In genomic region chr5:73596705-73597328, GRCh38 we compare ENCODE assay signal across 8 cellular contexts. TPM values are rescaled to one million over a fixed set of nuclear protein-coding genes. Genes with fewer than 3 reads are reported as not detected.
DNase-seq lines count a peak whose midpoint lies in the region; ATAC-seq, FAIRE-seq and TF ChIP-seq lines count a peak whose summit lies in the region.

No MANE protein-coding gene starts in this region.

- no peak for FAIRE-seq in A549 (lab: Jason Lieb, UNC)
- peak; percentile 71 for FAIRE-seq in G401.6 (lab: Jason Lieb, UNC)
- FAIRE-seq in GM12892 (lab: Jason Lieb, UNC), result no peak

- no peaks in the 10 kb centered on the region for H3K36me3 ChIP-seq in prostate gland
- H3K36me3 ChIP-seq in naive thymus-derived CD4-positive, alpha-beta T cell (ENCODE audit: control insufficient read depth in 2 of 3, insufficient read depth in 3 of 3, low read length in 3 of 3), result no peaks in the 10 kb centered on the region

- peaks cover 23% of the 10 kb centered on the region for H3K4me1 ChIP-seq in A549
- H3K4me1 ChIP-seq in prostate gland (replicated peaks), result no peaks in the 10 kb centered on the region
- no peaks in the 10 kb centered on the region for H3K4me1 ChIP-seq in naive thymus-derived CD4-positive, alpha-beta T cell (ENCODE audit: control insufficient read depth in 2 of 2, insufficient read depth in 2 of 2, low read length in 2 of 2)

- TF ChIP-seq POLR2A in A549 (IDR thresholded peaks at IDR 0.05; ENCODE audit: low read length) (no peak), prostate gland (IDR thresholded peaks at IDR 0.05) (no peak), GM12892 (IDR thresholded peaks at IDR 0.05; ENCODE audit: low read depth, low read length) (no peak)

- H3K36me3 Mint-ChIP-seq in naive thymus-derived CD4-positive, alpha-beta T cell, result peaks cover 0 to 3% (median 0%) of the 10 kb centered on the region in 5 donors

- H3K4me2 ChIP-seq in A549, result no peak overlapping the region

- peak; percentile 41 to 53; a peak in 4 of 5 replicates for TF ChIP-seq RAD21 in A549 (conservative IDR thresholded peaks at IDR 0.05 in 1 of 2, IDR thresholded peaks at IDR 0.05 in 1 of 2)

- ATAC-seq in A549, result peak; percentile 80 to 92; a peak in 5 of 6 replicates
- ATAC-seq in naive thymus-derived CD4-positive, alpha-beta T cell, result no peak

- DNase-seq in A549 (ENCODE audit: low read depth in 1 of 2, low spot score in 1 of 2), result peak; percentile 40 to 78
- peak; percentile 2 for DNase-seq in NCI-H526 treated with DMSO at 0.1 percent for 48 hours (lab: John Stamatoyannopoulos, UW)
- peak; percentile 72 for DNase-seq in dermis blood vessel endothelial cell
- peak; percentile 19 for DNase-seq in prostate gland (ENCODE audit: low spot score)
- DNase-seq in naive thymus-derived CD4-positive, alpha-beta T cell, result no peak
- DNase-seq in GM12892 (ENCODE audit: insufficient read length), result no peak
- DNase-seq in NCI-H226, result no peak

- intact Hi-C loops in prostate gland (cut with DNase I), result no loop called here
- intact Hi-C loops in naive thymus-derived CD4-positive, alpha-beta T cell (cut with micrococcal nuclease), result loop anchor here in 1 of 2 donors (2.0 kb wide), 1 partner anchor 78 kb away; no protein-coding TSS in a partner anchor

- H3K9me3 ChIP-seq in A549, result peaks cover 2% of the 10 kb centered on the region; the same call in 1 of the 3 replicates
- H3K9me3 ChIP-seq in prostate gland, result no peaks in the 10 kb centered on the region
- H3K9me3 ChIP-seq in naive thymus-derived CD4-positive, alpha-beta T cell (ENCODE audit: control insufficient read depth in 2 of 3, low read length in 3 of 3), result no peaks in the 10 kb centered on the region

- H3K27ac ChIP-seq in A549, result no peak overlapping the region
- no peak overlapping the region for H3K27ac ChIP-seq in prostate gland
- no peak overlapping the region for H3K27ac ChIP-seq in naive thymus-derived CD4-positive, alpha-beta T cell (ENCODE audit: low read depth, low read length)

- no peaks in the 10 kb centered on the region for H3K4me1 Mint-ChIP-seq in naive thymus-derived CD4-positive, alpha-beta T cell

- peaks cover 0 to 4% (median 3%) of the 10 kb centered on the region in 11 donors for H3K9me3 Mint-ChIP-seq in naive thymus-derived CD4-positive, alpha-beta T cell

- TF ChIP-seq CTCF in A549 (IDR thresholded peaks at IDR 0.05) (peak; percentile 68), prostate gland (IDR thresholded peaks at IDR 0.05) (peak in 3 of 4 experiments; percentile 6 to 43 (median 37))

- no peak overlapping the region for H3K4me3 Mint-ChIP-seq in naive thymus-derived CD4-positive, alpha-beta T cell

- H3K27ac Mint-ChIP-seq in naive thymus-derived CD4-positive, alpha-beta T cell, result no peak overlapping the region

- no peak overlapping the region for H3K4me3 ChIP-seq in A549
- no peak overlapping the region for H3K4me3 ChIP-seq in prostate gland
- no peak overlapping the region for H3K4me3 ChIP-seq in naive thymus-derived CD4-positive, alpha-beta T cell (ENCODE audit: low read length)

- POLR2A ChIA-PET in A549 (lab: Yijun Ruan, JAX), result interaction anchor here (1.7 kb wide), 1 partner anchor 29 kb away, joined by 3 read pairs; the partner anchor contains the start of gene ARHGEF28
- POLR2A ChIA-PET in naive thymus-derived CD4-positive, alpha-beta T cell (lab: Charles Lee), result no interaction called here

- no peaks in the 10 kb centered on the region for H3K27me3 ChIP-seq in prostate gland (replicated peaks; ENCODE audit: insufficient read depth)
- no peaks in the 10 kb centered on the region for H3K27me3 ChIP-seq in naive thymus-derived CD4-positive, alpha-beta T cell (ENCODE audit: control insufficient read depth in 2 of 2, insufficient read depth in 2 of 2, low read length in 2 of 2)

- CTCF ChIA-PET in A549 (lab: Yijun Ruan, JAX), result interaction anchor here (0.7 to 6.1 kb wide), 23 partner anchors 11 to 330 kb away, joined by 3 to 50 read pairs (median 3); no protein-coding TSS in a partner anchor
- CTCF ChIA-PET in naive thymus-derived CD4-positive, alpha-beta T cell (lab: Charles Lee), result interaction anchor here (0.9 kb wide), 1 partner anchor 196 kb away, joined by 4 read pairs; no protein-coding TSS in a partner anchor

- TF ChIP-seq EP300 in A549 (IDR thresholded peaks at IDR 0.05), result no peak

- peaks cover 2 to 24% (median 13%) of the 10 kb centered on the region in 5 donors for H3K27me3 Mint-ChIP-seq in naive thymus-derived CD4-positive, alpha-beta T cell

TF ChIP-seq in A549, 52 proteins besides CTCF, POLR2A, EP300 and RAD21:
- TF ChIP-seq ZSCAN20 (CRISPR knock-in tag; IDR thresholded peaks at IDR 0.05) (no peak), SMC3 (IDR thresholded peaks at IDR 0.05) (peak; percentile 56; the same call in 2 of the 3 replicates), FOXS1 (CRISPR knock-in tag; IDR thresholded peaks at IDR 0.05) (no peak), PBX3 (IDR thresholded peaks at IDR 0.05) (no peak), FOSL2 (IDR thresholded peaks at IDR 0.05) (no peak), FOSL2 (CRISPR knock-in tag; IDR thresholded peaks at IDR 0.05) (no peak), TP53 (CRISPR knock-in tag; IDR thresholded peaks at IDR 0.05) (no peak), POLR2AphosphoS2 (conservative IDR thresholded peaks at IDR 0.05; ENCODE audit: low read length) (no peak), ESRRA (IDR thresholded peaks at IDR 0.05; ENCODE audit: borderline replicate concordance, low read length) (no peak), EHMT2 (IDR thresholded peaks at IDR 0.05; ENCODE audit: low read depth) (0 out of 2 replicates have a peak, but pooled peaks have one; percentile 66)
TF ChIP-seq in A549: peak in this region for 2.

RNA-seq across cellular contexts. Expression of gene ARHGEF28, which starts 29.2 kb away (rescaled TPM):
- polyA plus RNA-seq in A549 (2011; rRNA removed) (22.3 and 28.9 TPM in 2 replicates), A549 (2017; fragmentation: RNase III; extraction: RNeasy Plus Mini Kit Qiagen cat#74134 plus additional on column Dnase treatment) (14.8 to 17.6 TPM (median 17.0 TPM) in 3 replicates)
- 4.2 and 5.0 TPM in 2 replicates for polyA plus RNA-seq in A549 (2012; cell fraction: cytosol; rRNA removed)
- 14.0 and 16.4 TPM in 2 replicates for polyA plus RNA-seq in A549 (2012; cell fraction: nucleus; rRNA removed)
- polyA minus RNA-seq in A549 (2011; rRNA and poly(A)+ RNA removed), result 86.4 and 88.2 TPM in 2 replicates
- total RNA-seq in dermis blood vessel endothelial cell (115 and 151 TPM in 2 replicates), prostate gland (10 to 100 TPM; 18.9 to 28.3 TPM)
- total RNA-seq in naive thymus-derived CD4-positive, alpha-beta T cell, result under 1 TPM in 2 of 5 experiments, not detected in 3; 0.03 to 0.47 TPM
- not detected for polyA plus RNA-seq in naive thymus-derived CD4-positive, alpha-beta T cell
- 0.64 TPM for polyA plus RNA-seq in GM12892 (2012; ENCODE audit: missing spikeins)

RNA-seq across cellular contexts. Expression of gene UTP15, which starts 31.3 kb away (rescaled TPM):
- polyA plus RNA-seq in A549 (2011; rRNA removed) (25.9 and 44.0 TPM in 2 replicates), A549 (2017; fragmentation: RNase III; extraction: RNeasy Plus Mini Kit Qiagen cat#74134 plus additional on column Dnase treatment) (21.6 to 24.8 TPM (median 22.6 TPM) in 3 replicates)
- 7.1 and 7.8 TPM in 2 replicates for polyA plus RNA-seq in A549 (2012; cell fraction: cytosol; rRNA removed)
- polyA plus RNA-seq in A549 (2012; cell fraction: nucleus; rRNA removed), result 21.9 and 33.6 TPM in 2 replicates
- polyA minus RNA-seq in A549 (2011; rRNA and poly(A)+ RNA removed), result 33.7 and 37.3 TPM in 2 replicates
- total RNA-seq in dermis blood vessel endothelial cell (20.2 and 28.1 TPM in 2 replicates), prostate gland (10 to 100 TPM; 11.3 to 31.9 TPM)
- 10 to 100 TPM; 23.6 to 46.5 (median 25.2) TPM for total RNA-seq in naive thymus-derived CD4-positive, alpha-beta T cell
- 1 to 10 TPM; 8.1 to 8.8 TPM for polyA plus RNA-seq in naive thymus-derived CD4-positive, alpha-beta T cell
- polyA plus RNA-seq in GM12892 (2012; ENCODE audit: missing spikeins), result 17.1 TPM

RNA-seq across cellular contexts. Expression of gene ANKRA2, which starts 31.4 kb away (rescaled TPM):
- polyA plus RNA-seq in A549 (2011; rRNA removed), result 26.8 and 38.3 TPM in 2 replicates
- 5.1 and 5.5 TPM in 2 replicates for polyA plus RNA-seq in A549 (2012; cell fraction: cytosol; rRNA removed)
- polyA plus RNA-seq in A549 (2012; cell fraction: nucleus; rRNA removed), result 3.3 TPM in 2 replicates
- polyA plus RNA-seq in A549 (2017; fragmentation: RNase III; extraction: RNeasy Plus Mini Kit Qiagen cat#74134 plus additional on column Dnase treatment), result 10.7 to 13.2 TPM (median 12.5 TPM) in 3 replicates
- 5.1 and 8.0 TPM in 2 replicates for polyA minus RNA-seq in A549 (2011; rRNA and poly(A)+ RNA removed)
- total RNA-seq in dermis blood vessel endothelial cell, result 11.4 and 14.8 TPM in 2 replicates
- 10 to 100 TPM; 36.5 to 43.1 TPM for total RNA-seq in prostate gland
- 10 to 100 TPM; 22.7 to 57.8 (median 41.5) TPM for total RNA-seq in naive thymus-derived CD4-positive, alpha-beta T cell
- 10 to 100 TPM; 19.6 to 30.1 TPM for polyA plus RNA-seq in naive thymus-derived CD4-positive, alpha-beta T cell
- 25.5 TPM for polyA plus RNA-seq in GM12892 (2012; ENCODE audit: missing spikeins)

Comparison
In these comparisons a context has a peak if more than half of its experiments do, and no peak if none do; other contexts are left out.
1. DNase-seq: peak in A549 (2 of 2), NCI-H526 treated with DMSO at 0.1 percent for 48 hours (single experiment), dermis blood vessel endothelial cell (single experiment) and prostate gland (single experiment); none in naive thymus-derived CD4-positive, alpha-beta T cell (0 of 9), GM12892 (single experiment) and NCI-H226 (single experiment).
2. RNA of gene ARHGEF28, which starts 29.2 kb away (total RNA-seq): 115 to 151 TPM in dermis blood vessel endothelial cell and 18.9 to 28.3 TPM in prostate gland; 0.03 to 0.47 TPM in naive thymus-derived CD4-positive, alpha-beta T cell; every median in the first group is over 10 times any median in the second.